Comparison of ENCODE assay signal across 9 cellular contexts in the genomic region with DNA sequence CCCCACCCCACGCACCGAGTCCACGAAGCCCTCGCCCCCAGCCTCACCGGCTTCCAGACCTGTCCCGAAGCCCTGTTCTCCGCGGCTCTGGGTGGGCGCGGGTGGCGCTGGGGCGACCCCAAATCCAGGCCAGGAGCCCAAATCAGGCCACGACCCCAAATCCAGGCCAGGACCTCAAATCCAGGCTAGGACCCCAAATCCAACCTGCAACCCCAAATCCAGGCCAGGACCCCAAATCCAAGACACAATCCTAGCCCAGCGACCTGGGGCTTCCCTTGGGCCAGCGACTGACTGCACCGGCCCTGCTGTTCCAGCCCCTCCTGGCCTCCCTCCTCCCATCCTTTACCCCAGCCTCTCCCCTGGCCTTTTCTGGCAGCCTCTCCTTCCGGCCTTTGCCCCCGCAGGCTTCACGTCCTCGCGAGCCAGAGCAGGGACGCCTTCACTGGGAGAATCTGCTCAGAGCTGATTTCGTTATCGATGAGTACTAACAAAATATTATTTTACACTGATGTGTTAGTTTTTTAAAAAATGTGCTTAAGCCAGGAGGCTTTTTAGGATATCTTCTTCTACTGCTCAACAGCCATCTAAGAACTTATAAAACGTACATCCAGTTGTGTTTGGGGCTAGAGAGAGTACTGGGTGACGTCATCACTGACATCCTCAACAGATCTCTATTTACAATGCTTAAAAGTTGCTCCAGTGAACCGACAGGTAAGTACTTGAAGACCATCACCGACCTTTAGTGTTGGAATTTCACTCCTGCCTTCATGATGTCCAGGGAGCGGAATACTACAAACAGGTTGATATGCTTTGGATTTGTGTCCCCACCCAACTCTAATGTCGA. TPM values are rescaled to one million over a fixed set of nuclear protein-coding genes. Genes with fewer than 3 reads are reported as not detected.
DNase-seq lines count a peak whose midpoint lies in the region; ATAC-seq and TF ChIP-seq lines count a peak whose summit lies in the region.
"Had no signal": no experiment of that assay in that cellular context is flagged by ENCODE, and none has a peak within 500 bp of the region (broad histone marks: within the 10 kb centered on the region; RNA-seq: fewer than 3 reads in every experiment).

No MANE protein-coding gene starts in this region.

- no peaks in the 10 kb centered on the region for H3K9me3 ChIP-seq in breast epithelium
- no peaks in the 10 kb centered on the region for H3K9me3 ChIP-seq in effector memory CD4-positive, alpha-beta T cell (ENCODE audit: control insufficient read depth, low read length)
- H3K9me3 ChIP-seq in upper lobe of right lung, result no peaks in the 10 kb centered on the region

- ATAC-seq in upper lobe of right lung (no peak), HG03520 (IDR thresholded peaks at IDR 0.05; ENCODE audit: unreplicated experiment) (no peak)

- POLR2A ChIA-PET in MCF 10A (lab: Yijun Ruan, JAX), result no interaction called here

- H3K36me3 Mint-ChIP-seq in MCF 10A (ENCODE audit: insufficient read depth, unreplicated experiment), result no peaks in the 10 kb centered on the region
- H3K36me3 Mint-ChIP-seq in mesothelial cell of epicardium, result no peaks in the 10 kb centered on the region

- H3K4me3 Mint-ChIP-seq in MCF 10A (ENCODE audit: unreplicated experiment), result no peak overlapping the region
- H3K4me3 Mint-ChIP-seq in mesothelial cell of epicardium, result peak overlapping the region; percentile 52

- intact Hi-C loops in breast epithelium (cut with DNase I; ENCODE audit: low total_unique reads) (loop anchor here (10.0 kb wide), 1 partner anchor 227 kb away; no protein-coding TSS in a partner anchor), MCF 10A (cut with micrococcal nuclease) (no loop called here), upper lobe of right lung (cut with DNase I) (loop anchor here (10.0 kb wide), 1 partner anchor 247 kb away; no protein-coding TSS in a partner anchor)

- CTCF ChIA-PET in MCF 10A (lab: Yijun Ruan, JAX), result no interaction called here

- H3K27ac ChIP-seq in breast epithelium (peak overlapping the region in 1 of 2 donors; percentile 5), upper lobe of right lung (peak overlapping the region; percentile 51)
- no peak overlapping the region for H3K27ac ChIP-seq in effector memory CD4-positive, alpha-beta T cell (ENCODE audit: insufficient read depth, low read length, poor library complexity, severe bottlenecking)

- H3K9me3 Mint-ChIP-seq in MCF 10A (ENCODE audit: unreplicated experiment) (no peaks in the 10 kb centered on the region), mesothelial cell of epicardium (no peaks in the 10 kb centered on the region)

- H3K27ac Mint-ChIP-seq in MCF 10A (ENCODE audit: low read depth, unreplicated experiment) (no peak overlapping the region), mesothelial cell of epicardium (no peak overlapping the region)

- DNase-seq in breast epithelium (ENCODE audit: low spot score in 2 of 2), result no peak
- DNase-seq in MCF 10A (ENCODE audit: unreplicated experiment), result no peak
- DNase-seq in effector memory CD4-positive, alpha-beta T cell, result no peak
- no peak for DNase-seq in mesothelial cell of epicardium (ENCODE audit: low spot score in 2 of 2, unreplicated experiment in 2 of 2)
- no peak for DNase-seq in upper lobe of right lung
- no peak for DNase-seq in MV-4-11 (lab: John Stamatoyannopoulos, UW)
- no peak for DNase-seq in activated CD4-positive, alpha-beta T cell treated with anti-CD3 and anti-CD28 coated beads for 4 hours
- DNase-seq: DND-41 had no signal

- H3K4me1 Mint-ChIP-seq in MCF 10A (ENCODE audit: insufficient read depth, unreplicated experiment) (no peaks in the 10 kb centered on the region), mesothelial cell of epicardium (peaks cover 13% of the 10 kb centered on the region)

- H3K27me3 ChIP-seq in breast epithelium (peaks cover 0 to 10% of the 10 kb centered on the region in 2 donors), upper lobe of right lung (peaks cover 19% of the 10 kb centered on the region)
- peaks cover 20% of the 10 kb centered on the region for H3K27me3 ChIP-seq in effector memory CD4-positive, alpha-beta T cell (replicated peaks; ENCODE audit: control insufficient read depth, insufficient read depth, low read length, poor library complexity, severe bottlenecking)

- H3K36me3 ChIP-seq in breast epithelium, result no peaks in the 10 kb centered on the region
- no peaks in the 10 kb centered on the region for H3K36me3 ChIP-seq in effector memory CD4-positive, alpha-beta T cell (ENCODE audit: control insufficient read depth, insufficient read depth, low read length)
- no peaks in the 10 kb centered on the region for H3K36me3 ChIP-seq in upper lobe of right lung

- H3K4me3 ChIP-seq in breast epithelium (peak overlapping the region; percentile 23 to 65 (median 46)), upper lobe of right lung (peak overlapping the region; percentile 39)
- peak overlapping the region; percentile 31 for H3K4me3 ChIP-seq in effector memory CD4-positive, alpha-beta T cell (ENCODE audit: insufficient read depth, low read depth, low read length, poor library complexity, severe bottlenecking)

- peaks cover 22% of the 10 kb centered on the region for H3K27me3 Mint-ChIP-seq in MCF 10A (ENCODE audit: insufficient read depth, unreplicated experiment)
- H3K27me3 Mint-ChIP-seq in mesothelial cell of epicardium (ENCODE audit: low read depth), result peaks cover 79% of the 10 kb centered on the region

- peaks cover 0 to 4% of the 10 kb centered on the region in 2 donors for H3K4me1 ChIP-seq in breast epithelium
- peaks cover 11% of the 10 kb centered on the region for H3K4me1 ChIP-seq in effector memory CD4-positive, alpha-beta T cell (ENCODE audit: control insufficient read depth, insufficient read depth, low read length, poor library complexity, severe bottlenecking)
- peaks cover 13% of the 10 kb centered on the region for H3K4me1 ChIP-seq in upper lobe of right lung

- TF ChIP-seq POLR2A in breast epithelium (IDR thresholded peaks at IDR 0.05), result no peak

- TF ChIP-seq CTCF in breast epithelium (IDR thresholded peaks at IDR 0.05) (no peak), MCF 10A (IDR thresholded peaks at IDR 0.05; ENCODE audit: unreplicated experiment) (no peak), mesothelial cell of epicardium (IDR thresholded peaks at IDR 0.05; ENCODE audit: unreplicated experiment) (no peak), upper lobe of right lung (IDR thresholded peaks at IDR 0.05) (no peak)

- BruUV-seq in MCF 10A (replicated peaks; lab: Mats Ljungman, UMichigan), result no TSS peak

RNA-seq across cellular contexts. Expression of a gene that starts 34.7 kb away (rescaled TPM):
- total RNA-seq in breast epithelium, result 1 to 10 TPM in 2 of 3 donors, under 1 TPM in 1; 0.96 to 2.3 (median 1.5) TPM
- 13.7 and 21.4 TPM in 2 replicates for total RNA-seq in MCF 10A (2022)
- 9.8 to 10.5 TPM (median 9.9 TPM) in 3 replicates for total RNA-seq in mesothelial cell of epicardium
- total RNA-seq in upper lobe of right lung, result 0.81 TPM

RNA-seq across cellular contexts. Expression of a gene that starts 34.8 kb away (rescaled TPM):
- total RNA-seq in breast epithelium (10 to 100 TPM; 33.3 to 44.6 (median 36.1) TPM), MCF 10A (2022) (44.9 and 48.9 TPM in 2 replicates), mesothelial cell of epicardium (58.9 to 60.5 TPM (median 59.3 TPM) in 3 replicates), upper lobe of right lung (33.8 TPM)
